Comparison of ENCODE assay signal across 8 cellular contexts in the genomic region with DNA sequence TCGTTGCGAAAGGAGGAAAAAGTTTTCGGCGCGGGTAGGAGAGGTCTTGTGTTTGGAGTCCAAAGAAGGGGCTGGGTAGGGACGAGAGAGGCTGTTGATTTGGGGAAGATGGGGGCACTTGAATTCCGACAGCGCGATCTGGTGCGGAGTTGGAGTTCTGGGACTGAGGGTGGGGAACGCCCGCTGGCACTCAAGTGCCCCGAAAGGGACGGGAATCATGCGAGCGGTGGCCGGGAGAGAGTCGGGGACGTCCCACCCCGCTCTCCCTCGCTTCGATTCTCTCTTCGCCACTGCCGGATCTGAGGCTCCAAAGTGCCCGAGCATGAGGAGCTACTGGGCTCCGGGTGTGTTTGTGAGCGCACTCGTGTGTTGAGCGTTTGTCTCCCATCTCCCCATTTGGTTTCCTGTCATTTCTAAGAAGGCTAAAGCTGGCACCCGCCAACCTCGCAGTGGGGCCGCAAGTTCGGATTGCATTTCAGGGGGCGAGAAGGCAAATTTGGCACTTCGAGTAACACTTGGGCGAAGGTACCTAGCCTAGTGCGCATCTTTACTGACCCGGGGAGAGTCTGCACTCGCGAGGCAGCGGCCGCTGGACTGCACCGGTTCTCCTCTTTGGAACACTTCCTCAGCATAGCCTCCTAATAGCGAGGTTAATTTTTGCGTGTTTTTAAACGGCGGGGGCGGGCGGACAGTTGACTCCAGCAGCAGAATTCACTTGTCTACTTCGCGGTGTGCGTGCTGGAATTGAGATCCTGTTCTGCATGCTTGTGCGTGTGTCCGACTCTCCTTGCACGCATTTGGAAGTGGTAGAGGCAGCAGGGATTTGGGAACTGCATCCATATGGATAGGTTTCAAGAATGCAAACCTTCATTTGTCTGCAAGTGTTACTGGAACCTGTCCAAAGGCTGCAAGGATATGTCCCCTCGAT. TPM values are rescaled to one million over a fixed set of nuclear protein-coding genes. Genes with fewer than 3 reads are reported as not detected.
A peak's percentile ranks its signal among the peaks of the same experiment; 100 is the strongest.
DNase-seq lines count a peak whose midpoint lies in the region; ATAC-seq and TF ChIP-seq lines count a peak whose summit lies in the region.

No MANE protein-coding gene starts in this region.

- no peaks in the 10 kb centered on the region; the same call in none of the 2 replicates for H3F3A ChIP-seq in MM.1S (ENCODE audit: insufficient read depth, low read length)

- no peak overlapping the region for H2AK5ac ChIP-seq in neuronal stem cell (ENCODE audit: low read depth, low read length)

- peaks cover 13% of the 10 kb centered on the region for H3K4me1 ChIP-seq in CD8-positive, alpha-beta T cell (ENCODE audit: insufficient read depth, low read length)
- H3K4me1 ChIP-seq in MM.1S (ENCODE audit: low read length) (peaks cover 13% of the 10 kb centered on the region), neuronal stem cell (ENCODE audit: control insufficient read depth in 2 of 2, insufficient read depth in 1 of 2, low read depth in 1 of 2, low read length in 2 of 2) (peaks cover 0 to 6% of the 10 kb centered on the region in 2 donors)

- no peaks in the 10 kb centered on the region for H4K20me1 ChIP-seq in MM.1S (ENCODE audit: insufficient read depth, low read length)

- no peak overlapping the region for H2BK15ac ChIP-seq in neuronal stem cell (ENCODE audit: low read length)

- H3K9me3 Mint-ChIP-seq in CD8-positive, alpha-beta T cell = no peaks in the 10 kb centered on the region
- H3K9me3 Mint-ChIP-seq in effector memory CD8-positive, alpha-beta T cell = peaks cover 5 to 7% of the 10 kb centered on the region in 2 donors

- H3K9ac ChIP-seq in MM.1S (ENCODE audit: low read length) = peak overlapping the region; percentile 38; the same call in 1 of the 2 replicates
- H3K9ac ChIP-seq in neuronal stem cell (ENCODE audit: low read depth, low read length, poor library complexity) = peak overlapping the region; percentile 92

- no peak overlapping the region for H3K27ac ChIP-seq in CD8-positive, alpha-beta T cell (ENCODE audit: low read depth, low read length)
- H3K27ac ChIP-seq in MM.1S (ENCODE audit: low read length) (peak overlapping the region; percentile 24; the same call in 1 of the 2 replicates), neuronal stem cell (replicated peaks; ENCODE audit: low read length) (no peak overlapping the region)

- CTCF ChIA-PET in CD8-positive, alpha-beta T cell (lab: Charles Lee) = no interaction called here

- no peak overlapping the region for H3K27ac Mint-ChIP-seq in CD8-positive, alpha-beta T cell
- H3K27ac Mint-ChIP-seq in effector memory CD8-positive, alpha-beta T cell = no peak overlapping the region

- no peak for DNase-seq in CD8-positive, alpha-beta T cell
- DNase-seq in MM.1S (peak; percentile 14), neuronal stem cell (ENCODE audit: low spot score) (peak; percentile 30), dermis blood vessel endothelial cell (no peak), SW 1271 (lab: John Stamatoyannopoulos, UW) (no peak)
- DNase-seq in effector memory CD8-positive, alpha-beta T cell = no peak

- no peaks in the 10 kb centered on the region for H3K79me1 ChIP-seq in neuronal stem cell (ENCODE audit: low read depth, low read length)

- no peaks in the 10 kb centered on the region for H3K36me3 Mint-ChIP-seq in CD8-positive, alpha-beta T cell
- H3K36me3 Mint-ChIP-seq in effector memory CD8-positive, alpha-beta T cell (ENCODE audit: insufficient read depth) = no peaks in the 10 kb centered on the region

- H2BK12ac ChIP-seq in neuronal stem cell (ENCODE audit: low read length) = no peak overlapping the region

- H3K36me3 ChIP-seq in CD8-positive, alpha-beta T cell (ENCODE audit: insufficient read depth, low read length) = no peaks in the 10 kb centered on the region
- H3K36me3 ChIP-seq in MM.1S (replicated peaks; ENCODE audit: insufficient read depth, low read length) (no peaks in the 10 kb centered on the region), neuronal stem cell (replicated peaks in 1 of 2; ENCODE audit: control insufficient read depth in 2 of 2, insufficient read depth in 2 of 2, low read length in 2 of 2) (no peaks in the 10 kb centered on the region)

- H2AFZ ChIP-seq in MM.1S (ENCODE audit: low read length) = peak overlapping the region; percentile 61
- peak overlapping the region; percentile 84 for H2AFZ ChIP-seq in neuronal stem cell (ENCODE audit: low read length)

- no peak overlapping the region for H2BK5ac ChIP-seq in neuronal stem cell (ENCODE audit: low read length)

- peak overlapping the region; percentile 70 for H3K4me2 ChIP-seq in MM.1S (ENCODE audit: low read depth, low read length)
- H3K4me2 ChIP-seq in neuronal stem cell (ENCODE audit: insufficient read depth, low read length, poor library complexity, severe bottlenecking) = peak overlapping the region; percentile 98

- H3K9me3 ChIP-seq in CD8-positive, alpha-beta T cell (ENCODE audit: low read length) = no peaks in the 10 kb centered on the region
- H3K9me3 ChIP-seq in MM.1S (replicated peaks; ENCODE audit: insufficient read depth, low read length) = no peaks in the 10 kb centered on the region
- H3K9me3 ChIP-seq in neuronal stem cell (replicated peaks in 1 of 2; ENCODE audit: control insufficient read depth in 2 of 2, insufficient read depth in 1 of 2, low read depth in 1 of 2, low read length in 2 of 2) = no peaks in the 10 kb centered on the region

- WGBS in neuronal stem cell (ENCODE audit: extremely low coverage in 2 of 2, insufficient read length in 2 of 2, insufficient replicate concordance in 1 of 2), 2 donors = no CpG with 5 or more reads among the region's 56 CpGs

- no peak for TF ChIP-seq CTCF in CD8-positive, alpha-beta T cell (IDR thresholded peaks at IDR 0.05)
- no peak for TF ChIP-seq CTCF in MM.1S (IDR thresholded peaks at IDR 0.05; ENCODE audit: low read length)

- peak overlapping the region; percentile 60 for H3K4me3 Mint-ChIP-seq in CD8-positive, alpha-beta T cell
- H3K4me3 Mint-ChIP-seq in effector memory CD8-positive, alpha-beta T cell = peak overlapping the region; percentile 14 to 69

- H4K8ac ChIP-seq in neuronal stem cell (ENCODE audit: low read depth, low read length) = no peak overlapping the region

- POLR2A ChIA-PET in CD8-positive, alpha-beta T cell (lab: Charles Lee) = no interaction called here

- ATAC-seq in CD8-positive, alpha-beta T cell = no peak
- no peak for ATAC-seq in effector memory CD8-positive, alpha-beta T cell (replicated peaks)
- ATAC-seq in HG03520 (IDR thresholded peaks at IDR 0.05; ENCODE audit: unreplicated experiment) (no peak), GM18867 (IDR thresholded peaks at IDR 0.05; ENCODE audit: unreplicated experiment) (no peak)

- peak overlapping the region; percentile 10 for H3K23ac ChIP-seq in neuronal stem cell (ENCODE audit: low read depth, low read length, poor library complexity)

- peak overlapping the region; percentile 89 for H2BK120ac ChIP-seq in neuronal stem cell (ENCODE audit: low read depth, low read length)

- H3K18ac ChIP-seq in neuronal stem cell (ENCODE audit: low read length) = peak overlapping the region; percentile 94

- H3K4me3 ChIP-seq in CD8-positive, alpha-beta T cell (ENCODE audit: low read depth, low read length) = peak overlapping the region; percentile 22
- H3K4me3 ChIP-seq in MM.1S (ENCODE audit: low read length) (peak overlapping the region; percentile 73), neuronal stem cell (ENCODE audit: low read length in 2 of 2) (peak overlapping the region; percentile 31 to 83)

- peaks cover 56% of the 10 kb centered on the region for H3K27me3 Mint-ChIP-seq in CD8-positive, alpha-beta T cell (ENCODE audit: low read depth)
- peaks cover 45 to 67% of the 10 kb centered on the region in 2 donors for H3K27me3 Mint-ChIP-seq in effector memory CD8-positive, alpha-beta T cell

- peaks cover 7% of the 10 kb centered on the region for H3K27me3 ChIP-seq in CD8-positive, alpha-beta T cell (ENCODE audit: insufficient read depth, low read length)
- H3K27me3 ChIP-seq in MM.1S (replicated peaks; ENCODE audit: insufficient read depth, low read length) (no peaks in the 10 kb centered on the region), neuronal stem cell (ENCODE audit: control insufficient read depth in 3 of 3, insufficient read depth in 3 of 3, low read depth in 1 of 3, low read length in 3 of 3) (peaks cover 11 to 74% (median 17%) of the 10 kb centered on the region in 3 experiments)

- peaks cover 9% of the 10 kb centered on the region; the same call in 1 of the 2 replicates for H3K79me2 ChIP-seq in MM.1S (ENCODE audit: low read length)

- intact Hi-C loops in CD8-positive, alpha-beta T cell (cut with DNase I, micrococcal nuclease) = no loop called here

- H3K14ac ChIP-seq in neuronal stem cell (ENCODE audit: low read length) = peak overlapping the region; percentile 77

- no peak overlapping the region for H4K91ac ChIP-seq in neuronal stem cell (ENCODE audit: low read depth, low read length, poor library complexity)

- no peak overlapping the region for H3K4ac ChIP-seq in neuronal stem cell (ENCODE audit: low read length)

- H3K9me2 ChIP-seq in MM.1S (replicated peaks; ENCODE audit: insufficient read depth, low read length) = no peaks in the 10 kb centered on the region

- peaks cover 22% of the 10 kb centered on the region for H3K4me1 Mint-ChIP-seq in CD8-positive, alpha-beta T cell (ENCODE audit: low read depth)
- peaks cover 0 to 7% of the 10 kb centered on the region in 2 donors for H3K4me1 Mint-ChIP-seq in effector memory CD8-positive, alpha-beta T cell (ENCODE audit: low read depth in 2 of 2)

RNA-seq across cellular contexts. Expression of a gene that starts 1.2 kb away (rescaled TPM):
- not detected for total RNA-seq in CD8-positive, alpha-beta T cell
- 0.54 TPM for polyA plus RNA-seq in neuronal stem cell (2013, experiment 1 of 2)
- 0.71 TPM for polyA plus RNA-seq in neuronal stem cell (2013, experiment 2 of 2)
- 1.4 and 2.6 TPM in 2 replicates for total RNA-seq in dermis blood vessel endothelial cell

Comparison
In these comparisons a context has a peak if more than half of its experiments do, and no peak if none do; other contexts are left out.
1. DNase-seq: peak in MM.1S (single experiment) and neuronal stem cell (single experiment); none in CD8-positive, alpha-beta T cell (0 of 7), effector memory CD8-positive, alpha-beta T cell (0 of 3), dermis blood vessel endothelial cell (single experiment) and SW 1271 (0 of 2).
2. H3K4me3 ChIP-seq: peak in every context shown above with its lines; median percentile 73 in MM.1S; 57 in neuronal stem cell; 22 in CD8-positive, alpha-beta T cell.